Comparison of ENCODE assay signal across 22 cellular contexts in genomic region chr2:131031875-131032274, GRCh38.
A peak's percentile ranks its signal among the peaks of the same experiment; 100 is the strongest.
DNase-seq lines count a peak whose midpoint lies in the region; ATAC-seq and TF ChIP-seq lines count a peak whose summit lies in the region.
"Had no signal": no experiment of that assay in that cellular context is flagged by ENCODE, and none has a peak within 500 bp of the region (broad histone marks: within the 10 kb centered on the region; RNA-seq: fewer than 3 reads in every experiment).

No MANE protein-coding gene starts in this region.

- no peak overlapping the region for H3K18ac ChIP-seq in trophoblast cell (ENCODE audit: low read length)

- POLR2A ChIA-PET in SK-N-SH (lab: Yijun Ruan, JAX): no interaction called here

- TF ChIP-seq EP300 in SK-N-SH (IDR thresholded peaks at IDR 0.05; ENCODE audit: borderline replicate concordance in 1 of 2, low read depth in 1 of 2, low read length in 1 of 2): no peak

- in situ Hi-C loops in HAP-1 (cut with MboI; ENCODE audit: low sequenced_read_pairs): no loop called here

- no peaks in the 10 kb centered on the region for H3F3A ChIP-seq in SK-N-SH (replicated peaks; ENCODE audit: insufficient read depth)

- intact Hi-C loops in CD14-positive monocyte (cut with micrococcal nuclease) (no loop called here), esophagus squamous epithelium (cut with DNase I) (no loop called here)

- H2AFZ ChIP-seq in SK-N-SH (ENCODE audit: low read depth) (no peak overlapping the region), trophoblast cell (ENCODE audit: insufficient read depth, low read length, poor library complexity) (no peak overlapping the region)
- H2AFZ ChIP-seq: PC-9 had no signal

- H3K4me1 ChIP-seq in SK-N-SH (ENCODE audit: control insufficient read depth in 1 of 2, insufficient read depth in 2 of 2, low read depth in 1 of 2, low read length in 1 of 2): peaks cover 0 to 41% of the 10 kb centered on the region in 2 experiments; a peak in 2 of 4 replicates
- peaks cover 13 to 26% of the 10 kb centered on the region in 2 experiments for H3K4me1 ChIP-seq in trophoblast cell (ENCODE audit: control insufficient read depth in 1 of 2, insufficient read depth in 2 of 2, low read length in 2 of 2)
- no peaks in the 10 kb centered on the region for H3K4me1 ChIP-seq in HAP-1
- peaks cover 10 to 27% (median 10%) of the 10 kb centered on the region in 3 donors for H3K4me1 ChIP-seq in esophagus squamous epithelium

- ATAC-seq in SK-N-SH treated with all-trans-retinoic acid at 6 μM for 48 hours: no peak
- ATAC-seq: CD8-positive, alpha-beta T cell had no signal

- H2AK5ac ChIP-seq in trophoblast cell (ENCODE audit: low read length): no peak overlapping the region

- no peak overlapping the region for H2BK5ac ChIP-seq in trophoblast cell (ENCODE audit: low read depth, low read length, poor library complexity)

- H3K23ac ChIP-seq in trophoblast cell (ENCODE audit: low read length): no peak overlapping the region

- no peak overlapping the region for H2BK12ac ChIP-seq in trophoblast cell (ENCODE audit: low read length)

- no peak overlapping the region for H2BK120ac ChIP-seq in trophoblast cell (ENCODE audit: insufficient read depth, low read length, poor library complexity)

- H4K20me1 ChIP-seq in SK-N-SH (ENCODE audit: insufficient read depth): no peaks in the 10 kb centered on the region

- no peak overlapping the region for H3K14ac ChIP-seq in trophoblast cell (ENCODE audit: low read length)

- H3K9me3 ChIP-seq in SK-N-SH (no peaks in the 10 kb centered on the region), trophoblast cell (ENCODE audit: insufficient read depth, low read depth, low read length) (peaks cover 7% of the 10 kb centered on the region), HAP-1 (no peaks in the 10 kb centered on the region), esophagus squamous epithelium (no peaks in the 10 kb centered on the region)

- no peak overlapping the region for H4K8ac ChIP-seq in trophoblast cell (ENCODE audit: low read depth, low read length)

- no peaks in the 10 kb centered on the region for H3K36me3 Mint-ChIP-seq in CD14-positive monocyte
- H3K36me3 Mint-ChIP-seq: CD8-positive, alpha-beta T cell had no signal

- CTCF ChIA-PET in SK-N-SH (lab: Yijun Ruan, JAX): interaction anchor here (0.6 to 1.9 kb wide), 4 partner anchors 9 to 111 kb away, joined by 4 to 6 read pairs (median 4); no protein-coding TSS in a partner anchor

- no peak overlapping the region for H3K4ac ChIP-seq in trophoblast cell (ENCODE audit: low read depth, low read length)

- no peak for TF ChIP-seq CTCF in SK-N-SH (IDR thresholded peaks at IDR 0.05)
- TF ChIP-seq CTCF in CD14-positive monocyte (IDR thresholded peaks at IDR 0.05): no peak
- TF ChIP-seq CTCF in esophagus squamous epithelium (IDR thresholded peaks at IDR 0.05): no peak

- H3K27ac Mint-ChIP-seq in CD14-positive monocyte: no peak overlapping the region
- H3K27ac Mint-ChIP-seq: CD8-positive, alpha-beta T cell had no signal

- H3K9me2 ChIP-seq in SK-N-SH: no peaks in the 10 kb centered on the region

- H3K27ac ChIP-seq in SK-N-SH (ENCODE audit: low read depth in 2 of 2, low read length in 1 of 2) (no peak overlapping the region), trophoblast cell (ENCODE audit: low read depth, low read length) (no peak overlapping the region), esophagus squamous epithelium (no peak overlapping the region)
- H3K27ac ChIP-seq: 22Rv1; BLaER1 treated with 17β-estradiol and CSF1 and Interleukin-3, amounts not matched to agents 10 nM and 100 nM; PC-9 had no signal

- H3K36me3 ChIP-seq in SK-N-SH (replicated peaks in 1 of 2; ENCODE audit: control insufficient read depth in 1 of 2, insufficient read depth in 2 of 2, low read length in 1 of 2) (no peaks in the 10 kb centered on the region), trophoblast cell (ENCODE audit: control insufficient read depth in 1 of 2, insufficient read depth in 2 of 2, low read length in 2 of 2) (no peaks in the 10 kb centered on the region), HAP-1 (replicated peaks) (no peaks in the 10 kb centered on the region), esophagus squamous epithelium (peaks cover 0 to 36% (median 0%) of the 10 kb centered on the region in 3 donors)
- H3K36me3 ChIP-seq: BLaER1 treated with 17β-estradiol and CSF1 and Interleukin-3, amounts not matched to agents 10 nM and 100 nM had no signal

- no peaks in the 10 kb centered on the region for H3K79me2 ChIP-seq in SK-N-SH (ENCODE audit: insufficient read depth)
- H3K79me2 ChIP-seq in trophoblast cell (ENCODE audit: control insufficient read depth, insufficient read depth, low read length, poor library complexity): no peaks in the 10 kb centered on the region

- H3K79me1 ChIP-seq in trophoblast cell (ENCODE audit: low read length): peaks cover 2% of the 10 kb centered on the region

- H3K4me3 ChIP-seq in SK-N-SH (ENCODE audit: low read depth in 2 of 2, low read length in 1 of 2) (no peak overlapping the region), trophoblast cell (ENCODE audit: low read depth, low read length) (no peak overlapping the region), HAP-1 (no peak overlapping the region), esophagus squamous epithelium (no peak overlapping the region)
- H3K4me3 ChIP-seq: BLaER1 treated with 17β-estradiol and CSF1 and Interleukin-3, amounts not matched to agents 10 nM and 100 nM; PC-9 had no signal

- H3K9me3 Mint-ChIP-seq in CD14-positive monocyte: peaks cover 4 to 17% (median 10%) of the 10 kb centered on the region in 7 donors
- H3K9me3 Mint-ChIP-seq: CD8-positive, alpha-beta T cell had no signal

- H4K12ac ChIP-seq in trophoblast cell (ENCODE audit: low read depth, low read length): no peak overlapping the region

- H3K9ac ChIP-seq in SK-N-SH (no peak overlapping the region), trophoblast cell (ENCODE audit: low read length) (no peak overlapping the region)
- H3K9ac ChIP-seq: BLaER1 treated with 17β-estradiol and CSF1 and Interleukin-3, amounts not matched to agents 10 nM and 100 nM had no signal

- peak; percentile 39 for DNase-seq in SK-N-SH
- peak; percentile 42 for DNase-seq in CD14-positive monocyte (ENCODE audit: low spot score)
- peak; percentile 51 for DNase-seq in islet precursor cell
- DNase-seq in trophoblast cell: no peak
- no peak for DNase-seq in activated gamma-delta T cell (lab: John Stamatoyannopoulos, UW)
- DNase-seq in HAP-1 (ENCODE audit: low spot score in 2 of 2): no peak
- DNase-seq in esophagus squamous epithelium (lab: John Stamatoyannopoulos, UW): no peak
- DNase-seq: ACHN, GF-D8, GOT3, Karpas-422, MV-4-11, NCI-H1105 treated with DMSO at 0.1 percent for 48 hours, NCI-H2029 treated with DMSO at 0.1 percent for 48 hours, NCI-H226, NCI-H510A treated with DMSO at 0.1 percent for 48 hours, NCI-H748 treated with DMSO at 0.1 percent for 48 hours, PC-9 had no signal

- H3K4me1 Mint-ChIP-seq in CD14-positive monocyte: no peaks in the 10 kb centered on the region

- no peak for TF ChIP-seq RAD21 in SK-N-SH (IDR thresholded peaks at IDR 0.05; ENCODE audit: low read length)

- 57% methylated on average over 6 of the region's 9 CpGs for WGBS in SK-N-SH (ENCODE audit: low lambda C conversion rate)
- no CpG with 5 or more reads among the region's 9 CpGs for WGBS in trophoblast cell (ENCODE audit: extremely low coverage, insufficient coverage, insufficient read length)
- 60% methylated on average over 1 of the region's 9 CpGs; no CpG with 5 or more reads in 1 of the 2 donors for WGBS in esophagus squamous epithelium, 2 donors

- H3K4me2 ChIP-seq in SK-N-SH: no peak overlapping the region
- no peak overlapping the region for H3K4me2 ChIP-seq in trophoblast cell (ENCODE audit: low read length)
- H3K4me2 ChIP-seq: BLaER1 treated with 17β-estradiol and CSF1 and Interleukin-3, amounts not matched to agents 10 nM and 100 nM; PC-9 had no signal

- H3K27me3 ChIP-seq in SK-N-SH (ENCODE audit: insufficient read depth): no peaks in the 10 kb centered on the region
- H3K27me3 ChIP-seq in trophoblast cell (ENCODE audit: insufficient read depth, low read length): no peaks in the 10 kb centered on the region
- H3K27me3 ChIP-seq in HAP-1 (ENCODE audit: low read depth): peaks cover 8% of the 10 kb centered on the region
- peaks cover 0 to 30% (median 0%) of the 10 kb centered on the region in 4 donors for H3K27me3 ChIP-seq in esophagus squamous epithelium
- H3K27me3 ChIP-seq: BLaER1 treated with 17β-estradiol and CSF1 and Interleukin-3, amounts not matched to agents 10 nM and 100 nM had no signal

- no peak overlapping the region for H3K4me3 Mint-ChIP-seq in CD14-positive monocyte
- H3K4me3 Mint-ChIP-seq: CD8-positive, alpha-beta T cell had no signal

- peaks cover 41 to 52% (median 48%) of the 10 kb centered on the region in 3 donors for H3K27me3 Mint-ChIP-seq in CD14-positive monocyte (ENCODE audit: low read depth in 3 of 3)

- no peak for TF ChIP-seq POLR2A in esophagus squamous epithelium (IDR thresholded peaks at IDR 0.05)

- H4K91ac ChIP-seq in trophoblast cell (ENCODE audit: low read depth, low read length): peak overlapping the region; percentile 8

TF ChIP-seq in SK-N-SH, 30 proteins besides CTCF, POLR2A, EP300 and RAD21:
- TF ChIP-seq ELF1 (IDR thresholded peaks at IDR 0.05) (no peak), GATA2 (CRISPR knock-in tag; IDR thresholded peaks at IDR 0.05) (0 out of 2 replicates have a peak, but pooled peaks have one; percentile 21)

TF ChIP-seq in SK-N-SH treated with all-trans-retinoic acid at 6 μM for 48 hours, 23 proteins besides CTCF, POLR2A, EP300 and RAD21 (continues in another document):
- TF ChIP-seq ARNTL (CRISPR knock-in tag; IDR thresholded peaks at IDR 0.05; ENCODE audit: borderline replicate concordance, low read depth): no peak
- no peak for TF ChIP-seq ZFP30 (CRISPR knock-in tag; IDR thresholded peaks at IDR 0.05)
- TF ChIP-seq RARB (CRISPR knock-in tag; IDR thresholded peaks at IDR 0.05): no peak
- no peak for TF ChIP-seq CSRNP3 (CRISPR knock-in tag; IDR thresholded peaks at IDR 0.05)

Comparison
In these comparisons a context has a peak if more than half of its experiments do, and no peak if none do; other contexts are left out.
1. DNase-seq: peak in SK-N-SH (single experiment), CD14-positive monocyte (single experiment) and islet precursor cell (single experiment); none in trophoblast cell (0 of 2), activated gamma-delta T cell (single experiment), HAP-1 (0 of 2) and esophagus squamous epithelium (single experiment).